25 cellular contexts compared by ENCODE assay signal in genomic region chr9:130929571-130930022, GRCh38. TPM values are rescaled to one million over a fixed set of nuclear protein-coding genes. Genes with fewer than 3 reads are reported as not detected.
"Had no signal": no experiment of that assay in that cellular context is flagged by ENCODE, and none has a peak within 500 bp of the region (broad histone marks: within the 10 kb centered on the region; RNA-seq: fewer than 3 reads in every experiment).

No MANE protein-coding gene starts in this region.

- H3K4me3 ChIP-seq: hepatocyte, left ventricle myocardium inferior, prostate gland, thyroid gland, upper lobe of right lung had no signal

- DNase-seq: activated CD4-positive, alpha-beta T cell treated with anti-CD3 and anti-CD28 coated beads, Interleukin-2, amount 50 U/mL, for 1 hour; activated CD4-positive, CD25-positive, alpha-beta regulatory T cell treated with anti-CD3 and anti-CD28 coated beads, Interleukin-2, amount 50 U/mL, for 72 hours; activated CD8-positive, alpha-beta T cell treated with anti-CD3 and anti-CD28 coated beads, Interleukin-2, amount 10 ng/mL, durations not matched to agents 7 days and 5 days; activated gamma-delta T cell treated with Interleukin-2 at 50 U/mL for 16 hours; aorta; effector CD4-positive, alpha-beta T cell; immature natural killer cell; kidney glomerular epithelial cell; left ventricle myocardium inferior; naive thymus-derived CD8-positive, alpha-beta T cell; stimulated activated CD4-positive, alpha-beta T cell treated with anti-CD3 and anti-CD28 coated beads, Interleukin-12 subunit alpha, Interleukin-12 subunit beta, amount 100 ng/mL, for 4 hours; stimulated activated CD4-positive, alpha-beta T cell treated with anti-CD3 and anti-CD28 coated beads, Interleukin-1b, Interleukin-23, amount 100 ng/mL, for 48 hours; thyroid gland; upper lobe of right lung; WERI-Rb-1 had no signal

- H3K27ac ChIP-seq: hepatocyte, left ventricle myocardium inferior, prostate gland, thyroid gland, upper lobe of right lung, WERI-Rb-1 had no signal

- H3K4me1 ChIP-seq: upper lobe of right lung had no signal

- H3K36me3 ChIP-seq: left ventricle myocardium inferior, prostate gland, thyroid gland, upper lobe of right lung, WERI-Rb-1 had no signal

- H3K9me3 ChIP-seq: left ventricle myocardium inferior, prostate gland, thyroid gland, upper lobe of right lung had no signal

- ATAC-seq: activated CD8-positive, alpha-beta T cell treated with anti-CD3 and anti-CD28 coated beads, Interleukin-2, amount 10 ng/mL, durations not matched to agents 7 days and 5 days; naive thymus-derived CD8-positive, alpha-beta T cell; upper lobe of right lung had no signal

- H3K4me2 ChIP-seq: hepatocyte had no signal

- H3K27me3 ChIP-seq: thyroid gland had no signal

- H2AFZ ChIP-seq: hepatocyte had no signal

RNA-seq across cellular contexts. Expression of gene FIBCD1, which starts 9.4 kb away (rescaled TPM):
- total RNA-seq: activated CD8-positive, alpha-beta T cell treated with anti-CD3 and anti-CD28 coated beads, Interleukin-2, amount 10 ng/mL, durations not matched to agents 7 days and 5 days; activated T-helper 1 cell treated with anti-CD3 and anti-CD28 coated beads, Interleukin-12 subunit alpha, Interleukin-12 subunit beta, Interleukin-2, Interleukin-4 antibody, amounts not matched to agents 30 ng/mL and 10 ng/mL and 1 ng/mL, durations not matched to agents 14 hours and 24 hours and 36 hours; aorta; glomerular endothelial cell; lung microvascular endothelial cell; naive thymus-derived CD8-positive, alpha-beta T cell; skeletal muscle tissue had no signal
- polyA plus RNA-seq: hepatocyte; immature natural killer cell; naive thymus-derived CD8-positive, alpha-beta T cell had no signal

RNA-seq across cellular contexts. Expression of gene QRFP, which starts 33.0 kb away (rescaled TPM):
- total RNA-seq: activated CD8-positive, alpha-beta T cell treated with anti-CD3 and anti-CD28 coated beads, Interleukin-2, amount 10 ng/mL, durations not matched to agents 7 days and 5 days; activated T-helper 1 cell treated with anti-CD3 and anti-CD28 coated beads, Interleukin-12 subunit alpha, Interleukin-12 subunit beta, Interleukin-2, Interleukin-4 antibody, amounts not matched to agents 30 ng/mL and 10 ng/mL and 1 ng/mL, durations not matched to agents 14 hours and 24 hours and 36 hours; aorta; cardiac septum; epithelial cell of proximal tubule; fibroblast of villous mesenchyme; glomerular endothelial cell; hepatocyte; left ventricle myocardium inferior; lung microvascular endothelial cell; naive thymus-derived CD8-positive, alpha-beta T cell; osteocyte; skeletal muscle tissue; thyroid gland; upper lobe of right lung had no signal
- polyA plus RNA-seq: aorta; immature natural killer cell; naive thymus-derived CD8-positive, alpha-beta T cell had no signal
